16 cellular contexts compared by ENCODE assay signal in the genomic region with DNA sequence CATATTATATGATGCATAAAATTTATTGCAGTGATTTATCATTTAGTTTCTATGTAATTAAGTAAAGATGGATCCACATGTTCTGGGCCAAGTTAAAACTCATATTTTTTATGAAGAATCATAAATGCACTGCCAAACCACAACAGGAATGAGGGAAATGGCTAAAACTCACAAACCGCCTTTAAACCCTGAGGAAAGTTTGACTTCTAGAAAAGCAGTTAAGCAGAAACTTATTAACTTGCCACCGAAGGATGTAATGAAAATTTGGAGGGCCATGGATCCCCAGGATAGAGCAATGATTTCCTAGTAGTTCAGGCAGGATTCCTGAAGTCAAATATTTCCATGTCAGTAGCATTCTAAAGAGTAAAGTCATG.
DNase-seq lines count a peak whose midpoint lies in the region; ATAC-seq and TF ChIP-seq lines count a peak whose summit lies in the region.
"Had no signal": no experiment of that assay in that cellular context is flagged by ENCODE, and none has a peak within 500 bp of the region (broad histone marks: within the 10 kb centered on the region; RNA-seq: fewer than 3 reads in every experiment).

No MANE protein-coding gene starts in this region.

- CTCF ChIA-PET in HCT116 (lab: Charles Lee), result interaction anchor here (1.2 kb wide), 1 partner anchor 12 kb away, joined by 4 read pairs; no protein-coding TSS in a partner anchor

- H3K27ac Mint-ChIP-seq in activated CD4-positive, alpha-beta T cell treated with anti-CD3 and anti-CD28 coated beads, Interleukin-2, amount 10 ng/mL, durations not matched to agents 24 days and 14 days, result no peak overlapping the region
- H3K27ac Mint-ChIP-seq: CD4-positive, alpha-beta T cell; naive thymus-derived CD8-positive, alpha-beta T cell; stimulated activated naive B cell treated with anti-CD40 and anti-IgM and Interleukin-4, amounts not matched to agents 10 μg/mL and 1 μg/mL and 100 μg/mL, for 72 hours; type B pancreatic cell had no signal

- TF ChIP-seq CTCF in HCT116 (IDR thresholded peaks at IDR 0.05 in 2 of 3, conservative IDR thresholded peaks at IDR 0.05 in 1 of 3; ENCODE audit: borderline replicate concordance in 1 of 3, insufficient read depth in 1 of 3, low read depth in 2 of 3, low read length in 2 of 3) (no peak), fibroblast of villous mesenchyme (IDR thresholded peaks at IDR 0.05; ENCODE audit: insufficient read depth, low read depth, low read length) (no peak), GM13976 (IDR thresholded peaks at IDR 0.05; ENCODE audit: borderline replicate concordance, control extremely low read depth, extremely low read depth, insufficient read depth, missing control alignments) (no peak)

- peak overlapping the region; percentile 69 for H3K4me2 ChIP-seq in HCT116 (ENCODE audit: low read length)

- H3K4me3 Mint-ChIP-seq in activated CD4-positive, alpha-beta T cell treated with anti-CD3 and anti-CD28 coated beads, Interleukin-2, amount 10 ng/mL, durations not matched to agents 24 days and 14 days, result no peak overlapping the region
- H3K4me3 Mint-ChIP-seq: CD4-positive, alpha-beta T cell; naive thymus-derived CD8-positive, alpha-beta T cell; stimulated activated naive B cell treated with anti-CD40 and anti-IgM and Interleukin-4, amounts not matched to agents 10 μg/mL and 1 μg/mL and 100 μg/mL, for 72 hours; type B pancreatic cell had no signal

- no peaks in the 10 kb centered on the region for H3K27me3 ChIP-seq in HCT116 (ENCODE audit: insufficient read depth, low read length)

- H3K9ac ChIP-seq in HCT116 (ENCODE audit: low read length), result peak overlapping the region; percentile 34; the same call in 1 of the 2 replicates

- no peaks in the 10 kb centered on the region for H3K9me3 Mint-ChIP-seq in activated CD4-positive, alpha-beta T cell treated with anti-CD3 and anti-CD28 coated beads, Interleukin-2, amount 10 ng/mL, durations not matched to agents 24 days and 14 days
- H3K9me3 Mint-ChIP-seq: CD4-positive, alpha-beta T cell; naive thymus-derived CD8-positive, alpha-beta T cell; stimulated activated naive B cell treated with anti-CD40 and anti-IgM and Interleukin-4, amounts not matched to agents 10 μg/mL and 1 μg/mL and 100 μg/mL, for 72 hours; type B pancreatic cell had no signal

- DNase-seq in HCT116 (ENCODE audit: low read depth, low spot score), result no peak
- DNase-seq in astrocyte of the hippocampus (ENCODE audit: low read depth, low spot score), result peak; percentile 38
- DNase-seq in fibroblast of villous mesenchyme (ENCODE audit: low read depth), result peak; percentile 53
- no peak for DNase-seq in D341Med (ENCODE audit: low spot score)
- DNase-seq in T-helper 2 cell, result no peak
- no peak for DNase-seq in activated CD4-positive, alpha-beta T cell treated with anti-CD3 and anti-CD28 coated beads, Interleukin-2, amount 10 ng/mL, durations not matched to agents 24 days and 14 days
- DNase-seq in GM13976 (ENCODE audit: low spot score), result no peak
- DNase-seq: activated naive CD4-positive, alpha-beta T cell treated with Interleukin-2 at 50 U/mL for 16 hours; CD4-positive, alpha-beta T cell; DND-41; naive thymus-derived CD8-positive, alpha-beta T cell; NCI-H1694 treated with DMSO at 0.1 percent for 48 hours; SIG-M5; stimulated activated CD4-positive, alpha-beta T cell treated with anti-CD3 and anti-CD28 coated beads, Interleukin-12 subunit alpha, Interleukin-12 subunit beta, amount 100 ng/mL, for 4 hours; stimulated activated naive B cell treated with anti-CD40 and anti-IgM and Interleukin-4, amounts not matched to agents 10 μg/mL and 1 μg/mL and 100 μg/mL, for 72 hours had no signal

- H3K4me3 ChIP-seq in HCT116 (replicated peaks in 1 of 2; ENCODE audit: low read depth in 1 of 2, low read length in 2 of 2) (no peak overlapping the region), fibroblast of villous mesenchyme (ENCODE audit: low read depth, low read length) (no peak overlapping the region)

- peaks cover 3% of the 10 kb centered on the region for H3K4me1 Mint-ChIP-seq in activated CD4-positive, alpha-beta T cell treated with anti-CD3 and anti-CD28 coated beads, Interleukin-2, amount 10 ng/mL, durations not matched to agents 24 days and 14 days
- H3K4me1 Mint-ChIP-seq: stimulated activated naive B cell treated with anti-CD40 and anti-IgM and Interleukin-4, amounts not matched to agents 10 μg/mL and 1 μg/mL and 100 μg/mL, for 72 hours had no signal

- no TSS peak for BruUV-seq in HCT116 (replicated peaks; lab: Mats Ljungman, UMichigan)

- TF ChIP-seq RAD21 in HCT116 (IDR thresholded peaks at IDR 0.05; ENCODE audit: low read depth), result no peak

- H3K36me3 Mint-ChIP-seq in activated CD4-positive, alpha-beta T cell treated with anti-CD3 and anti-CD28 coated beads, Interleukin-2, amount 10 ng/mL, durations not matched to agents 24 days and 14 days (ENCODE audit: low read depth), result no peaks in the 10 kb centered on the region
- H3K36me3 Mint-ChIP-seq: naive thymus-derived CD8-positive, alpha-beta T cell; stimulated activated naive B cell treated with anti-CD40 and anti-IgM and Interleukin-4, amounts not matched to agents 10 μg/mL and 1 μg/mL and 100 μg/mL, for 72 hours; type B pancreatic cell had no signal

- RAD21 ChIA-PET in HCT116 (lab: Charles Lee; ENCODE audit: low non-redundant PET in 1 of 2, low total read pairs in 2 of 2, uncharacterized antibody in 2 of 2, unreplicated experiment in 2 of 2), result no interaction called here

- H2AFZ ChIP-seq in HCT116 (ENCODE audit: low read depth, low read length, poor library complexity, severe bottlenecking), result peak overlapping the region; percentile 91

- no peak for ATAC-seq in HCT116
- ATAC-seq: naive thymus-derived CD8-positive, alpha-beta T cell; stimulated activated naive B cell treated with anti-CD40 and anti-IgM and Interleukin-4, amounts not matched to agents 10 μg/mL and 1 μg/mL and 100 μg/mL, for 72 hours had no signal

- H3K27me3 Mint-ChIP-seq in activated CD4-positive, alpha-beta T cell treated with anti-CD3 and anti-CD28 coated beads, Interleukin-2, amount 10 ng/mL, durations not matched to agents 24 days and 14 days, result peaks cover 7% of the 10 kb centered on the region
- H3K27me3 Mint-ChIP-seq: CD4-positive, alpha-beta T cell had no signal

- TF ChIP-seq POLR2A in HCT116 (IDR thresholded peaks at IDR 0.05; ENCODE audit: borderline replicate concordance, extremely low read depth, insufficient read depth, insufficient read length), result no peak

- H3K9me2 ChIP-seq in HCT116 (ENCODE audit: insufficient read depth), result no peaks in the 10 kb centered on the region

- in situ Hi-C loops in GM13976 (cut with MboI; ENCODE audit: low sequenced_read_pairs, unreplicated experiment), result loop anchor here (25.0 kb wide), 2 partner anchors 331 to 844 kb away; no protein-coding TSS in a partner anchor

- H3K79me2 ChIP-seq in HCT116 (ENCODE audit: insufficient read depth, low read length), result no peaks in the 10 kb centered on the region

- H3K4me1 ChIP-seq in HCT116 (ENCODE audit: control insufficient read depth in 1 of 2, insufficient read depth in 2 of 2, low read length in 2 of 2), result peaks cover 9 to 34% of the 10 kb centered on the region in 2 experiments; a peak in 3 of 4 replicates

- intact Hi-C loops in HCT116 (cut with micrococcal nuclease), result loop anchor here (10.0 kb wide), 1 partner anchor 1059 kb away; no protein-coding TSS in a partner anchor
- intact Hi-C loops in activated CD4-positive, alpha-beta T cell treated with anti-CD3 and anti-CD28 coated beads, Interleukin-2, amount 10 ng/mL, durations not matched to agents 24 days and 14 days (cut with micrococcal nuclease), result loop anchor here (10.0 kb wide), 1 partner anchor 681 kb away; no protein-coding TSS in a partner anchor

- no peaks in the 10 kb centered on the region for H3K36me3 ChIP-seq in HCT116 (ENCODE audit: control insufficient read depth in 1 of 2, insufficient read depth in 2 of 2, low read length in 2 of 2)

- POLR2A ChIA-PET in HCT116 (lab: Charles Lee), result no interaction called here

- no peaks in the 10 kb centered on the region for H4K20me1 ChIP-seq in HCT116 (ENCODE audit: insufficient read depth)

- no peak overlapping the region; the same call in 1 of the 2 replicates for H3K27ac ChIP-seq in HCT116 (ENCODE audit: low read depth, low read length)

- H3K9me3 ChIP-seq in HCT116 (ENCODE audit: control insufficient read depth in 1 of 2, insufficient read depth in 1 of 2, low read depth in 1 of 2, low read length in 2 of 2), result no peaks in the 10 kb centered on the region

TF ChIP-seq in HCT116, 20 proteins besides CTCF, POLR2A, EP300 and RAD21:
- TF ChIP-seq CBX3 (IDR thresholded peaks at IDR 0.05; ENCODE audit: low read depth), result no peak
- no peak for TF ChIP-seq YY1 (IDR thresholded peaks at IDR 0.05; ENCODE audit: extremely low read depth, insufficient replicate concordance, low read depth, low read length)
- TF ChIP-seq CEBPB (IDR thresholded peaks at IDR 0.05; ENCODE audit: low read depth), result no peak
- no peak for TF ChIP-seq JUND (IDR thresholded peaks at IDR 0.05)
- TF ChIP-seq SP1 (IDR thresholded peaks at IDR 0.05; ENCODE audit: low read depth), result no peak

Comparison
In these comparisons a context has a peak if more than half of its experiments do, and no peak if none do; other contexts are left out.
1. DNase-seq: peak in astrocyte of the hippocampus (single experiment) and fibroblast of villous mesenchyme (single experiment); none in HCT116 (single experiment), D341Med (single experiment), T-helper 2 cell (0 of 5), activated CD4-positive, alpha-beta T cell treated with anti-CD3 and anti-CD28 coated beads, Interleukin-2, amount 10 ng/mL, durations not matched to agents 24 days and 14 days (single experiment) and GM13976 (single experiment).